Comparison of ENCODE assay signal across 18 cellular contexts in genomic region chr18:45137089-45137423, GRCh38.
"Had no signal": no experiment of that assay in that cellular context is flagged by ENCODE, and none has a peak within 500 bp of the region (broad histone marks: within the 10 kb centered on the region; RNA-seq: fewer than 3 reads in every experiment).

No MANE protein-coding gene starts in this region.

- H2AFZ ChIP-seq: parathyroid adenoma had no signal

- H3K27me3 Mint-ChIP-seq: activated CD4-positive, alpha-beta T cell treated with anti-CD3 and anti-CD28 coated beads, Interleukin-2, amount 10 ng/mL, durations not matched to agents 24 days and 14 days; activated naive CD8-positive, alpha-beta T cell treated with anti-CD3 and anti-CD28 coated beads, Interleukin-2, amount 10 ng/mL, durations not matched to agents 7 days and 5 days had no signal

- ATAC-seq: activated T-cell treated with anti-CD3 and anti-CD28 coated beads, Interleukin-2, amount 50 U/mL, for 72 hours; esophagus mucosa; left lobe of liver had no signal

- H3K27ac ChIP-seq: colonic mucosa, parathyroid adenoma, tibial artery had no signal

- H3K27ac Mint-ChIP-seq: activated CD4-positive, alpha-beta T cell treated with anti-CD3 and anti-CD28 coated beads, Interleukin-2, amount 10 ng/mL, durations not matched to agents 24 days and 14 days; activated naive CD8-positive, alpha-beta T cell treated with anti-CD3 and anti-CD28 coated beads, Interleukin-2, amount 10 ng/mL, durations not matched to agents 7 days and 5 days; activated T-cell treated with anti-CD3 and anti-CD28 coated beads, Interleukin-2, amount 50 U/mL, for 72 hours; brain had no signal

- H3K4me3 ChIP-seq: colonic mucosa, tibial artery had no signal

- H3K27me3 ChIP-seq: colonic mucosa, tibial artery had no signal

- H3K4me1 Mint-ChIP-seq: activated CD4-positive, alpha-beta T cell treated with anti-CD3 and anti-CD28 coated beads, Interleukin-2, amount 10 ng/mL, durations not matched to agents 24 days and 14 days; activated naive CD8-positive, alpha-beta T cell treated with anti-CD3 and anti-CD28 coated beads, Interleukin-2, amount 10 ng/mL, durations not matched to agents 7 days and 5 days had no signal

- H3K9me3 ChIP-seq: colonic mucosa had no signal

- FAIRE-seq: urothelium cell line had no signal

- H3K4me1 ChIP-seq: colonic mucosa, parathyroid adenoma, tibial artery had no signal

- H3K9ac ChIP-seq: parathyroid adenoma had no signal

- H3K36me3 Mint-ChIP-seq: activated naive CD8-positive, alpha-beta T cell treated with anti-CD3 and anti-CD28 coated beads, Interleukin-2, amount 10 ng/mL, durations not matched to agents 7 days and 5 days had no signal

- H3K36me3 ChIP-seq: colonic mucosa, tibial artery had no signal

- DNase-seq: activated CD4-positive, alpha-beta T cell treated with anti-CD3 and anti-CD28 coated beads, Interleukin-2, amount 10 ng/mL, durations not matched to agents 24 days and 14 days; activated CD4-positive, CD25-positive, alpha-beta regulatory T cell; activated CD8-positive, alpha-beta memory T cell treated with anti-CD3 and anti-CD28 coated beads, Interleukin-2, amount 50 U/mL, for 48 hours; activated gamma-delta T cell treated with Interleukin-2 at 50 U/mL for 16 hours; activated naive CD8-positive, alpha-beta T cell treated with anti-CD3 and anti-CD28 coated beads, Interleukin-2, amount 10 ng/mL, durations not matched to agents 7 days and 5 days; activated T-cell treated with anti-CD3 and anti-CD28 coated beads, Interleukin-2, amount 50 U/mL, for 72 hours; central memory CD4-positive, alpha-beta T cell; colonic mucosa; islet precursor cell; retina; stimulated activated CD4-positive, alpha-beta T cell treated with anti-CD3 and anti-CD28 coated beads, Interleukin-4, amount 100 ng/mL, for 1 hour; stimulated activated naive CD4-positive, alpha-beta T cell; tibial artery had no signal

- H3K9me3 Mint-ChIP-seq: activated CD4-positive, alpha-beta T cell treated with anti-CD3 and anti-CD28 coated beads, Interleukin-2, amount 10 ng/mL, durations not matched to agents 24 days and 14 days; activated naive CD8-positive, alpha-beta T cell treated with anti-CD3 and anti-CD28 coated beads, Interleukin-2, amount 10 ng/mL, durations not matched to agents 7 days and 5 days had no signal

- H3K79me2 ChIP-seq: parathyroid adenoma had no signal

- H3K4me3 Mint-ChIP-seq: activated CD4-positive, alpha-beta T cell treated with anti-CD3 and anti-CD28 coated beads, Interleukin-2, amount 10 ng/mL, durations not matched to agents 24 days and 14 days; activated naive CD8-positive, alpha-beta T cell treated with anti-CD3 and anti-CD28 coated beads, Interleukin-2, amount 10 ng/mL, durations not matched to agents 7 days and 5 days; activated T-cell treated with anti-CD3 and anti-CD28 coated beads, Interleukin-2, amount 50 U/mL, for 72 hours; brain had no signal
